Comparison of ENCODE assay signal across 31 cellular contexts in the genomic region with DNA sequence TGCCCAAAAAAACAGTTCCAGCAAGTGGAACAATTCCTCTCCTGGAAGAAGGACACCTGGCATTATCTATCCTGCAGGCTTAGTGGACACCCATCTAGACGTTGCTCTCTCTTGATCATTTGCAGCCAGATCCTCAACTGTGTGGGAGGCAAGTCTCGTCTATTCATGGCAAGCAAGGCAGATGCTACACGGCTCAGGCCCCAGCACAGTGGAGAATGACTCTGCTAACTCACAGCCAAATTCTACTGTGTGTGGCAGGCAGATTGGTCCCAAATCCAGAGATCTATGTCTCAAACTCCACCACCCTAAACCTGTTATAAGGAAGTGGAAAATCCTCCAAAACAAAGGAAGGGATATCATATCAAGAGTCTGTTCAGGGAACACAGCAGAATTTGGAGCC. TPM values are rescaled to one million over a fixed set of nuclear protein-coding genes. Genes with fewer than 3 reads are reported as not detected.
DNase-seq lines count a peak whose midpoint lies in the region; TF ChIP-seq lines count a peak whose summit lies in the region.
"Had no signal": no experiment of that assay in that cellular context is flagged by ENCODE, and none has a peak within 500 bp of the region (broad histone marks: within the 10 kb centered on the region; RNA-seq: fewer than 3 reads in every experiment).

No MANE protein-coding gene starts in this region.

- peaks cover 42% of the 10 kb centered on the region for H3K4me1 ChIP-seq in cardiac muscle cell (ENCODE audit: low read depth)
- peaks cover 60% of the 10 kb centered on the region for H3K4me1 ChIP-seq in BLaER1
- H3K4me1 ChIP-seq: HAP-1 had no signal

- intact Hi-C loops in cardiac septum (cut with DNase I), result no loop called here

- H3K27ac ChIP-seq in cardiac muscle cell, result peak overlapping the region; percentile 98
- H3K27ac ChIP-seq in BLaER1, result no peak overlapping the region
- H3K27ac ChIP-seq: RWPE1, SK-N-MC had no signal

- H3K27me3 ChIP-seq in cardiac muscle cell (no peaks in the 10 kb centered on the region), BLaER1 (no peaks in the 10 kb centered on the region)

- H3K9ac ChIP-seq in BLaER1, result no peak overlapping the region

- H3K4me3 ChIP-seq in cardiac muscle cell (no peak overlapping the region), BLaER1 (no peak overlapping the region)
- H3K4me3 ChIP-seq: GM12878, GM23338, HAP-1, MG63, SK-N-MC had no signal

- H3K9me3 ChIP-seq in cardiac muscle cell (ENCODE audit: low read depth) (no peaks in the 10 kb centered on the region), BLaER1 (no peaks in the 10 kb centered on the region)
- H3K9me3 ChIP-seq: HAP-1, MG63 had no signal

- DNase-seq in cardiac muscle cell (ENCODE audit: low read depth in 1 of 2, low spot score in 1 of 2) (no peak), cardiac septum (ENCODE audit: low spot score) (no peak), inferior parietal cortex (ENCODE audit: extremely low spot score) (peak; percentile 22), occipital lobe (lab: John Stamatoyannopoulos, UW) (peak; percentile 17), DMS79 (lab: John Stamatoyannopoulos, UW) (no peak), NCI-H2029 (lab: John Stamatoyannopoulos, UW) (no peak), foreskin melanocyte (no peak)
- DNase-seq: 8988T; ACHN; CD4-positive, alpha-beta T cell; COR-L47; EL; GDM1; HFFc6; IMR-90; KG1; MG63; NCI-H1105 treated with DMSO at 0.1 percent for 48 hours; NCI-H146; NCI-H2081; NCI-H2227 treated with DMSO at 0.1 percent for 48 hours; NCI-H526 treated with DMSO at 0.1 percent for 48 hours; SIG-M5 had no signal

- H4K20me1 ChIP-seq in BLaER1, result no peaks in the 10 kb centered on the region

- H3K36me3 ChIP-seq in cardiac muscle cell (peaks cover 86% of the 10 kb centered on the region), BLaER1 (no peaks in the 10 kb centered on the region)
- H3K36me3 ChIP-seq: HAP-1, MG63 had no signal

- H3K4me2 ChIP-seq in BLaER1, result peak overlapping the region; percentile 95
- H3K4me2 ChIP-seq: GM23338 had no signal

- TF ChIP-seq CTCF in cardiac muscle cell (IDR thresholded peaks at IDR 0.05; ENCODE audit: low read depth, low read length), result no peak

RNA-seq across cellular contexts. Expression of gene TNNT2, which starts 7.0 kb away (rescaled TPM):
- total RNA-seq in cardiac muscle cell (4,623 and 7,232 TPM in 2 replicates), cardiac septum (8,017 TPM), occipital lobe (not detected)
- polyA plus RNA-seq in cardiac muscle cell, result 7,307 and 9,291 TPM in 2 replicates
- total RNA-seq: CD4-positive, alpha-beta T cell; GM12878; HFFc6; NCI-H460 had no signal
- polyA plus RNA-seq: BJ had no signal

RNA-seq across cellular contexts. Expression of gene LAD1, which starts 28.6 kb away (rescaled TPM):
- total RNA-seq in cardiac muscle cell (8.4 and 12.6 TPM in 2 replicates), cardiac septum (12.4 TPM), occipital lobe (not detected)
- 8.2 and 9.5 TPM in 2 replicates for polyA plus RNA-seq in cardiac muscle cell
- total RNA-seq: CD4-positive, alpha-beta T cell; HFFc6; NCI-H460 had no signal
- polyA plus RNA-seq: BJ had no signal

RNA-seq across cellular contexts. Expression of gene TNNI1, which starts 51.0 kb away (rescaled TPM):
- total RNA-seq in cardiac muscle cell (4,949 and 6,023 TPM in 2 replicates), cardiac septum (35.5 TPM), occipital lobe (not detected)
- 6,427 and 7,117 TPM in 2 replicates for polyA plus RNA-seq in cardiac muscle cell
- total RNA-seq: CD4-positive, alpha-beta T cell; GM12878; GM23338; HFFc6; IMR-90; NCI-H460 had no signal
- polyA plus RNA-seq: IMR-90 had no signal

Comparison
In these comparisons a context has a peak if more than half of its experiments do, and no peak if none do; other contexts are left out.
1. RNA of gene TNNI1, which starts 51.0 kb away (total RNA-seq): 4,949 to 6,023 TPM in cardiac muscle cell; 35.5 TPM in cardiac septum (single experiment) and not detected in occipital lobe (single experiment); every median in the first group is over 100 times any median in the second.
2. DNase-seq: peak in inferior parietal cortex (single experiment) and occipital lobe (single experiment); none in cardiac muscle cell (0 of 2), cardiac septum (single experiment), DMS79 (single experiment), NCI-H2029 (single experiment) and foreskin melanocyte (single experiment).
3. RNA of gene TNNT2, which starts 7.0 kb away (total RNA-seq): 8,017 TPM in cardiac septum (single experiment) and 4,623 to 7,232 TPM in cardiac muscle cell; not detected in occipital lobe (single experiment); every median in the first group is over 1,000 times any median in the second.